In the genomic region with DNA sequence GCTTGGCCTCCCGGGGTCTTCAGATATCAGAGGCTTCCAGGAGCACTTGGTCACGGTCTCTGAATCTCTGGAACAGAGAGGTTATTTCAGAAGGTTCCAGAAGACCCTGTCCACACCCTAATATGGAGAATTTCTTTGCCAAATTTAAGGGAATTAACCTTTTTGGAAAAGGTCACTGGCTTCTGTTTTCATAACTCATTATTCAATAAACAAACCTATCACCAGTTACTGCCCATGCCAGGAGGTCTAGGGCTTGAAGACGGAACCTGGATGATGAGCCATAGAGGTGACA, we compare ENCODE assay signal across 10 cellular contexts. TPM values are rescaled to one million over a fixed set of nuclear protein-coding genes. Genes with fewer than 3 reads are reported as not detected.
"Had no signal": no experiment of that assay in that cellular context is flagged by ENCODE, and none has a peak within 500 bp of the region (broad histone marks: within the 10 kb centered on the region; RNA-seq: fewer than 3 reads in every experiment).

No MANE protein-coding gene starts in this region.

- H3K27ac ChIP-seq: HL-60 had no signal

- H2AFZ ChIP-seq: GM23338 had no signal

- FAIRE-seq: H1, H54, HepG2 had no signal

- DNase-seq: H9, HCEC 1CT, KBM-7 had no signal

- ATAC-seq: HepG2 had no signal

- H3K4me3 ChIP-seq: GM23338 had no signal

- H3K4me2 ChIP-seq: GM23338 had no signal

RNA-seq across cellular contexts. Expression of gene CST4, which starts 0.5 kb away (rescaled TPM):
- total RNA-seq: GM23338, H1, H9, HepG2, HT1080 had no signal
- polyA plus RNA-seq: GM23338, H1, HepG2, IgD-negative memory B cell had no signal
